ENCODE assay signal across 1 cellular context in the genomic region with DNA sequence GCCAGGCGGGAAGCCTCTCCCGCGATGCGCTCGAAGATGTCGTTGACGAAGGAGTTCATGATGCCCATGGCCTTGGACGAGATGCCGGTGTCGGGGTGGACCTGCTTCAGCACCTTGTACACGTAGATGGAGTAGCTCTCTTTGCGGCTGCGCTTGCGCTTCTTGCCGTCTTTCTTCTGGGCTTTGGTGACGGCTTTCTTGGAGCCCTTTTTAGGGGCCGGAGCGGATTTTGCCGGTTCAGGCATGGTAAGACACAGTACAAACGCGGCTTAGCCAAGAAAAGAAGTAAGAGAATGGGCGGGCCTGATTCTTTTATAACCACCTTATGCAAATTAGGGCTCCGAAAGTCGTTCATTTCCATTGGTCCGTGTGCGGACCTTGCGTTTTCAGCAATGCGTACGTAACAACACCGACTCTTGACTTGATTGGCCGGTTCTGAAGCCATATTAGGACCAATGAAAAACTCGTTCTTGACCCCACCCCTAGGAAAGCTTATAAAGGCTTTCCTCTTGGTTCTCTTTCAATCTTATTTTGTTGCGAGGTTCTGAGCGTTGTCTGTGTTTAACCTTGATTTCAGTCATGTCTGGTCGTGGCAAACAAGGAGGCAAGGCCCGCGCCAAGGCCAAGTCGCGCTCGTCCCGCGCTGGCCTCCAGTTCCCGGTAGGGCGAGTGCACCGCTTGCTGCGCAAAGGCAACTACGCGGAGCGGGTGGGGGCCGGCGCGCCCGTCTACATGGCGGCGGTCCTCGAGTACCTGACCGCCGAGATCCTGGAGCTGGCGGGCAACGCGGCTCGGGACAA.
TF ChIP-seq lines count a peak whose summit lies in the region.

No MANE protein-coding gene starts in this region.

TF ChIP-seq in GM23338, 12 proteins besides CTCF, POLR2A, EP300 and RAD21:
- TF ChIP-seq POLR2AphosphoS5 (IDR thresholded peaks at IDR 0.05; ENCODE audit: low read depth) (peak; percentile 90), CREB1 (CRISPR knock-in tag; IDR thresholded peaks at IDR 0.05; ENCODE audit: low read depth) (peak; percentile 82), STAT1 (IDR thresholded peaks at IDR 0.05; ENCODE audit: unreplicated experiment) (no peak), ZNF114 (CRISPR knock-in tag; IDR thresholded peaks at IDR 0.05) (no peak), ZNF331 (CRISPR knock-in tag; IDR thresholded peaks at IDR 0.05; ENCODE audit: low read depth) (no peak), JUNB (IDR thresholded peaks at IDR 0.05; ENCODE audit: unreplicated experiment) (no peak)
- TF ChIP-seq, protein P1, sequence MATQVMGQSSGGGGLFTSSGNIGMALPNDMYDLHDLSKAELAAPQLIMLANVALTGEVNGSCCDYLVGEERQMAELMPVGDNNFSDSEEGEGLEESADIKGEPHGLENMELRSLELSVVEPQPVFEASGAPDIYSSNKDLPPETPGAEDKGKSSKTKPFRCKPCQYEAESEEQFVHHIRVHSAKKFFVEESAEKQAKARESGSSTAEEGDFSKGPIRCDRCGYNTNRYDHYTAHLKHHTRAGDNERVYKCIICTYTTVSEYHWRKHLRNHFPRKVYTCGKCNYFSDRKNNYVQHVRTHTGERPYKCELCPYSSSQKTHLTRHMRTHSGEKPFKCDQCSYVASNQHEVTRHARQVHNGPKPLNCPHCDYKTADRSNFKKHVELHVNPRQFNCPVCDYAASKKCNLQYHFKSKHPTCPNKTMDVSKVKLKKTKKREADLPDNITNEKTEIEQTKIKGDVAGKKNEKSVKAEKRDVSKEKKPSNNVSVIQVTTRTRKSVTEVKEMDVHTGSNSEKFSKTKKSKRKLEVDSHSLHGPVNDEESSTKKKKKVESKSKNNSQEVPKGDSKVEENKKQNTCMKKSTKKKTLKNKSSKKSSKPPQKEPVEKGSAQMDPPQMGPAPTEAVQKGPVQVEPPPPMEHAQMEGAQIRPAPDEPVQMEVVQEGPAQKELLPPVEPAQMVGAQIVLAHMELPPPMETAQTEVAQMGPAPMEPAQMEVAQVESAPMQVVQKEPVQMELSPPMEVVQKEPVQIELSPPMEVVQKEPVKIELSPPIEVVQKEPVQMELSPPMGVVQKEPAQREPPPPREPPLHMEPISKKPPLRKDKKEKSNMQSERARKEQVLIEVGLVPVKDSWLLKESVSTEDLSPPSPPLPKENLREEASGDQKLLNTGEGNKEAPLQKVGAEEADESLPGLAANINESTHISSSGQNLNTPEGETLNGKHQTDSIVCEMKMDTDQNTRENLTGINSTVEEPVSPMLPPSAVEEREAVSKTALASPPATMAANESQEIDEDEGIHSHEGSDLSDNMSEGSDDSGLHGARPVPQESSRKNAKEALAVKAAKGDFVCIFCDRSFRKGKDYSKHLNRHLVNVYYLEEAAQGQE (IDR thresholded peaks at IDR 0.05; ENCODE audit: unreplicated experiment), result peak; percentile 14
